10 cellular contexts compared by ENCODE assay signal in genomic region chr16:629289-630023, GRCh38. TPM values are rescaled to one million over a fixed set of nuclear protein-coding genes. Genes with fewer than 3 reads are reported as not detected.
A peak's percentile ranks its signal among the peaks of the same experiment; 100 is the strongest.
DNase-seq lines count a peak whose midpoint lies in the region; ATAC-seq, FAIRE-seq and TF ChIP-seq lines count a peak whose summit lies in the region.
"Had no signal": no experiment of that assay in that cellular context is flagged by ENCODE, and none has a peak within 500 bp of the region (broad histone marks: within the 10 kb centered on the region; RNA-seq: fewer than 3 reads in every experiment).

No MANE protein-coding gene starts in this region.

- CTCF ChIA-PET in Caco-2 (lab: Charles Lee) = interaction anchor here (0.6 kb wide), 1 partner anchor 91 kb away, joined by 3 read pairs; no protein-coding TSS in a partner anchor
- CTCF ChIA-PET in GM12878 (lab: Yijun Ruan, JAX) = no interaction called here

- no peak overlapping the region for H3K23ac ChIP-seq in mesendoderm (ENCODE audit: low read length)

- POLR2A ChIA-PET in Caco-2 (lab: Charles Lee) = no interaction called here
- POLR2A ChIA-PET in GM12878 (lab: Charles Lee) = no interaction called here

- no peak overlapping the region for H3K4ac ChIP-seq in mesendoderm (ENCODE audit: low read depth, low read length)

- H3K27ac Mint-ChIP-seq in Caco-2 (ENCODE audit: unreplicated experiment) = peak overlapping the region; percentile 50
- H3K27ac Mint-ChIP-seq: activated CD4-positive, alpha-beta memory T cell treated with anti-CD3 and anti-CD28 coated beads, Interleukin-2, amount 10 ng/mL, durations not matched to agents 7 days and 5 days had no signal

- no peak overlapping the region for H3K56ac ChIP-seq in mesendoderm (ENCODE audit: low read length)

- no peak for TF ChIP-seq EP300 in GM12878 (IDR thresholded peaks at IDR 0.05; ENCODE audit: borderline replicate concordance in 1 of 2, control insufficient read depth in 1 of 2, low read depth in 2 of 2, low read length in 2 of 2)

- intact Hi-C loops in Caco-2 (cut with micrococcal nuclease; ENCODE audit: unreplicated experiment) = no loop called here
- intact Hi-C loops in GM12878 (cut with micrococcal nuclease; ENCODE audit: unreplicated experiment) = no loop called here
- intact Hi-C loops in tibial artery (cut with DNase I; ENCODE audit: low total_unique reads) = loop anchor here (10.0 kb wide), 1 partner anchor 45 kb away; no protein-coding TSS in a partner anchor

- no TSS peak for BruUV-seq in Caco-2 (replicated peaks; lab: Mats Ljungman, UMichigan)
- BruUV-seq in GM12878 (replicated peaks; lab: Mats Ljungman, UMichigan) = no TSS peak

- in situ Hi-C loops in GM12878 (cut with MboI) = no loop called here

- H2BK5ac ChIP-seq in mesendoderm (ENCODE audit: low read length) = no peak overlapping the region

- RAD21 ChIA-PET in GM12878 (lab: Charles Lee; ENCODE audit: unreplicated experiment) = no interaction called here

- no peaks in the 10 kb centered on the region for H3K27me3 Mint-ChIP-seq in Caco-2 (ENCODE audit: insufficient read depth, unreplicated experiment)
- H3K27me3 Mint-ChIP-seq: activated CD4-positive, alpha-beta memory T cell treated with anti-CD3 and anti-CD28 coated beads, Interleukin-2, amount 10 ng/mL, durations not matched to agents 7 days and 5 days had no signal

- no peaks in the 10 kb centered on the region for H3K79me1 ChIP-seq in mesendoderm (ENCODE audit: low read length)

- H3K4me3 Mint-ChIP-seq in Caco-2 (ENCODE audit: unreplicated experiment) = no peak overlapping the region
- H3K4me3 Mint-ChIP-seq: activated CD4-positive, alpha-beta memory T cell treated with anti-CD3 and anti-CD28 coated beads, Interleukin-2, amount 10 ng/mL, durations not matched to agents 7 days and 5 days had no signal

- no peak overlapping the region for H4K8ac ChIP-seq in mesendoderm (ENCODE audit: low read depth, low read length)

- H3K18ac ChIP-seq in mesendoderm (ENCODE audit: low read length) = no peak overlapping the region

- no peak overlapping the region for H2BK15ac ChIP-seq in mesendoderm (replicated peaks; ENCODE audit: low read depth)

- H3K9ac ChIP-seq in GM12878 (ENCODE audit: control insufficient read depth, insufficient read depth, low read length) (no peak overlapping the region), mesendoderm (ENCODE audit: low read length) (peak overlapping the region; percentile 6)

- H3K36me3 ChIP-seq in Caco-2 (ENCODE audit: control insufficient read depth, insufficient read depth, low read length) = no peaks in the 10 kb centered on the region
- H3K36me3 ChIP-seq in GM12878 (ENCODE audit: control insufficient read depth in 2 of 2, insufficient read depth in 2 of 2, low read length in 1 of 2) = peaks cover 0 to 4% of the 10 kb centered on the region in 2 experiments; a peak in 3 of 4 replicates
- no peaks in the 10 kb centered on the region for H3K36me3 ChIP-seq in mesendoderm (ENCODE audit: control insufficient read depth, insufficient read depth, low read length)
- peaks cover 15 to 73% (median 52%) of the 10 kb centered on the region in 3 donors for H3K36me3 ChIP-seq in tibial artery

- SMC1A ChIA-PET in GM12878 (lab: Charles Lee; ENCODE audit: uncharacterized antibody, unreplicated experiment) = no interaction called here

- TF ChIP-seq CTCF in Caco-2 (IDR thresholded peaks at IDR 0.05; ENCODE audit: insufficient read depth in 1 of 2, low read depth in 1 of 2, low read length in 1 of 2, severe bottlenecking in 1 of 2, unreplicated experiment in 1 of 2) = no peak
- TF ChIP-seq CTCF in GM12878 (IDR thresholded peaks at IDR 0.05 in 2 of 3, conservative IDR thresholded peaks at IDR 0.05 in 1 of 3; ENCODE audit: control insufficient read depth in 2 of 3, extremely low read depth in 1 of 3, insufficient read depth in 1 of 3, low read depth in 3 of 3, low read length in 3 of 3) = no peak
- no peak for TF ChIP-seq CTCF in tibial artery (IDR thresholded peaks at IDR 0.05)

- no peak overlapping the region for H3K27ac ChIP-seq in GM12878 (ENCODE audit: control insufficient read depth, insufficient read depth)
- peak overlapping the region; percentile 41 for H3K27ac ChIP-seq in mesendoderm (ENCODE audit: low read depth, low read length)
- no peak overlapping the region for H3K27ac ChIP-seq in tibial artery
- H3K27ac ChIP-seq: SJSA1 had no signal

- H3K4me1 Mint-ChIP-seq in Caco-2 (ENCODE audit: low read depth, unreplicated experiment) = no peaks in the 10 kb centered on the region

- no peak for TF ChIP-seq RAD21 in GM12878 (IDR thresholded peaks at IDR 0.05; ENCODE audit: insufficient read depth, low read depth, low read length)

- no peak overlapping the region for H3K4me3 ChIP-seq in Caco-2 (ENCODE audit: low read depth, low read length)
- H3K4me3 ChIP-seq in GM12878 = no peak overlapping the region
- no peak overlapping the region for H3K4me3 ChIP-seq in mesendoderm (ENCODE audit: low read length)
- no peak overlapping the region for H3K4me3 ChIP-seq in tibial artery
- H3K4me3 ChIP-seq: SJSA1 had no signal

- H3K36me3 Mint-ChIP-seq in Caco-2 (ENCODE audit: insufficient read depth, unreplicated experiment) = peaks cover 23% of the 10 kb centered on the region

- no peaks in the 10 kb centered on the region for H3K9me3 Mint-ChIP-seq in Caco-2 (ENCODE audit: unreplicated experiment)
- H3K9me3 Mint-ChIP-seq: activated CD4-positive, alpha-beta memory T cell treated with anti-CD3 and anti-CD28 coated beads, Interleukin-2, amount 10 ng/mL, durations not matched to agents 7 days and 5 days had no signal

- H3K9me3 ChIP-seq in Caco-2 = no peaks in the 10 kb centered on the region
- no peaks in the 10 kb centered on the region for H3K9me3 ChIP-seq in GM12878 (replicated peaks; ENCODE audit: control insufficient read depth, insufficient read depth, low read length)
- no peaks in the 10 kb centered on the region for H3K9me3 ChIP-seq in tibial artery
- H3K9me3 ChIP-seq: SJSA1 had no signal

- no peaks in the 10 kb centered on the region for H3K79me2 ChIP-seq in GM12878 (ENCODE audit: control insufficient read depth, insufficient read depth, low read length)
- H3K79me2 ChIP-seq in mesendoderm (ENCODE audit: control insufficient read depth, insufficient read depth, low read length) = no peaks in the 10 kb centered on the region

- WGBS in GM12878 (ENCODE audit: insufficient coverage, insufficient replicate concordance, low lambda C conversion rate, missing lambda C conversion rate) = 87% methylated on average over 27 of the region's 29 CpGs
- WGBS in mesendoderm (ENCODE audit: extremely low coverage, insufficient coverage, low lambda C conversion rate) = no CpG with 5 or more reads among the region's 29 CpGs

- no peaks in the 10 kb centered on the region for H3K27me3 ChIP-seq in Caco-2 (replicated peaks; ENCODE audit: control insufficient read depth, insufficient read depth, low read length)
- H3K27me3 ChIP-seq in GM12878 (replicated peaks in 1 of 2; ENCODE audit: control insufficient read depth in 2 of 2, insufficient read depth in 2 of 2, low read length in 1 of 2) = no peaks in the 10 kb centered on the region
- H3K27me3 ChIP-seq in mesendoderm (ENCODE audit: insufficient read depth, low read length, poor library complexity) = no peaks in the 10 kb centered on the region
- peaks cover 0 to 7% of the 10 kb centered on the region in 2 donors for H3K27me3 ChIP-seq in tibial artery
- H3K27me3 ChIP-seq: SJSA1 had no signal

- H4K20me1 ChIP-seq in GM12878 (ENCODE audit: control insufficient read depth, insufficient read depth) = no peaks in the 10 kb centered on the region

- FAIRE-seq in GM12878 (lab: Jason Lieb, UNC) = no peak

- DNase-seq in Caco-2 = peak in 1 of 2 experiments; percentile 40
- DNase-seq in GM12878 (ENCODE audit: low read depth, low spot score) = no peak
- DNase-seq in mesendoderm = peak; percentile 51
- no peak for DNase-seq in tibial artery
- no peak for DNase-seq in activated CD4-positive, alpha-beta T cell treated with anti-CD3 and anti-CD28 coated beads for 1 hour
- DNase-seq in stimulated activated CD4-positive, alpha-beta T cell treated with anti-CD3 and anti-CD28 coated beads, Interleukin-2, amount 100 ng/mL, for 24 hours = no peak
- DNase-seq: activated CD4-positive, alpha-beta memory T cell treated with anti-CD3 and anti-CD28 coated beads, Interleukin-2, amount 10 ng/mL, durations not matched to agents 7 days and 5 days; NCI-H1930 had no signal

- ATAC-seq in GM12878 = no peak

- no peak overlapping the region for H2AFZ ChIP-seq in GM12878 (ENCODE audit: control insufficient read depth, low read depth, low read length)

- no peak overlapping the region for H3K4me2 ChIP-seq in GM12878 (ENCODE audit: control insufficient read depth, insufficient read depth)
- no peak overlapping the region for H3K4me2 ChIP-seq in mesendoderm (ENCODE audit: low read length)

- H3K4me1 ChIP-seq in Caco-2 (no peaks in the 10 kb centered on the region), GM12878 (ENCODE audit: control insufficient read depth, insufficient read depth, low read length) (no peaks in the 10 kb centered on the region; the same call in 1 of the 2 replicates), mesendoderm (ENCODE audit: control insufficient read depth, low read depth, low read length) (peaks cover 6% of the 10 kb centered on the region), tibial artery (peaks cover 0 to 21% (median 11%) of the 10 kb centered on the region in 4 donors)

- no peak overlapping the region for H2AK5ac ChIP-seq in mesendoderm (ENCODE audit: low read length)

- no peak overlapping the region for H4K5ac ChIP-seq in mesendoderm (ENCODE audit: low read length)

- no peak overlapping the region for H2BK120ac ChIP-seq in mesendoderm (ENCODE audit: low read depth, low read length)

- TF ChIP-seq POLR2A in GM12878 (IDR thresholded peaks at IDR 0.05; ENCODE audit: low read depth, low read length) = peak; percentile 41; the same call in 1 of the 2 replicates

RNA-seq across cellular contexts. Expression of gene WFIKKN1, which starts 1.3 kb away (rescaled TPM):
- total RNA-seq in Caco-2 (2022) (0.39 and 0.54 TPM in 2 replicates), GM12878 (2014; rRNA removed) (0.06 and 0.11 TPM in 2 replicates), GM12878 (2014; rRNA removed; fragmentation: Illumina TruSeq; extraction: Trizol) (0.04 TPM in 1 of 2 replicates, not detected in the other), GM12878 (2021) (0.27 and 0.41 TPM in 2 replicates)
- total RNA-seq in GM12878 (2013; cell fraction: nucleolus; rRNA removed) = 0.71 and 1.3 TPM in 2 replicates
- polyA plus RNA-seq in GM12878 (2011; ENCODE audit: low read depth) = not detected
- polyA plus RNA-seq in GM12878 (2011; rRNA removed) (0.01 and 0.03 TPM in 2 replicates), GM12878 (2014; fragmentation: Illumina TruSeq; extraction: Trizol) (0.01 TPM in 1 of 2 replicates, not detected in the other), GM12878 (2014; fragmentation: Nextera tagmentation; extraction: Ambion mirVana) (not detected), GM12878 (2014; rRNA removed) (0.15 and 0.62 TPM in 2 replicates), GM12878 (2016; fragmentation: Nextera tagmentation; extraction: Ambion mirVana) (under 1 TPM; 0.05 to 0.19 TPM)
- polyA plus RNA-seq in GM12878 (2011; cell fraction: cytosol; rRNA removed) = 0.04 and 0.08 TPM in 2 replicates
- 0.81 and 1.0 TPM in 2 replicates for polyA plus RNA-seq in GM12878 (2011; cell fraction: nucleus; rRNA removed)
- polyA plus RNA-seq in GM12878 (2012) = 0.12 and 0.18 TPM in 2 replicates
- polyA minus RNA-seq in GM12878 (2011; rRNA and poly(A)+ RNA removed) = 0.05 and 0.07 TPM in 2 replicates
- polyA minus RNA-seq in GM12878 (2011; cell fraction: cytosol; rRNA and poly(A)+ RNA removed) = not detected in 2 replicates
- polyA minus RNA-seq in GM12878 (2011; cell fraction: nucleus; rRNA and poly(A)+ RNA removed) = 0.36 and 0.86 TPM in 2 replicates
- 1.7 TPM for polyA plus RNA-seq in mesendoderm (2013, experiment 1 of 2)
- polyA plus RNA-seq in mesendoderm (2013, experiment 2 of 2) = 1.7 TPM
- total RNA-seq: epithelial cell of proximal tubule had no signal

RNA-seq across cellular contexts. Expression of gene METTL26, which starts 6.6 kb away (rescaled TPM):
- 67.1 and 67.4 TPM in 2 replicates for total RNA-seq in Caco-2 (2022)
- total RNA-seq in GM12878 (2013; cell fraction: nucleolus; rRNA removed) = 36.1 and 45.7 TPM in 2 replicates
- total RNA-seq in GM12878 (2014; rRNA removed) = 107 and 116 TPM in 2 replicates
- total RNA-seq in GM12878 (2014; rRNA removed; fragmentation: Illumina TruSeq; extraction: Trizol) = 31.9 and 36.2 TPM in 2 replicates
- total RNA-seq in GM12878 (2021) = 94.0 and 97.0 TPM in 2 replicates
- polyA plus RNA-seq in GM12878 (2011; ENCODE audit: low read depth) = 18.2 TPM
- 33.7 and 61.6 TPM in 2 replicates for polyA plus RNA-seq in GM12878 (2011; rRNA removed)
- polyA plus RNA-seq in GM12878 (2011; cell fraction: cytosol; rRNA removed) = 85.5 and 144 TPM in 2 replicates
- 134 and 142 TPM in 2 replicates for polyA plus RNA-seq in GM12878 (2011; cell fraction: nucleus; rRNA removed)
- 70.4 and 79.4 TPM in 2 replicates for polyA plus RNA-seq in GM12878 (2012)
- polyA plus RNA-seq in GM12878 (2014; fragmentation: Illumina TruSeq; extraction: Trizol) = 14.0 and 25.0 TPM in 2 replicates
- 10 to 100 TPM in 1 of 2 experiments, 1 to 10 TPM in 1; 5.4 to 12.0 TPM for polyA plus RNA-seq in GM12878 (2014; fragmentation: Nextera tagmentation; extraction: Ambion mirVana)
- polyA plus RNA-seq in GM12878 (2014; rRNA removed) = 163 and 172 TPM in 2 replicates
- 100 to 1,000 TPM; 140 to 155 TPM for polyA plus RNA-seq in GM12878 (2016; fragmentation: Nextera tagmentation; extraction: Ambion mirVana)
- 9.9 and 31.1 TPM in 2 replicates for polyA minus RNA-seq in GM12878 (2011; rRNA and poly(A)+ RNA removed)
- polyA minus RNA-seq in GM12878 (2011; cell fraction: cytosol; rRNA and poly(A)+ RNA removed) = 32.5 and 41.2 TPM in 2 replicates
- polyA minus RNA-seq in GM12878 (2011; cell fraction: nucleus; rRNA and poly(A)+ RNA removed) = 34.7 and 43.1 TPM in 2 replicates
- 75.3 TPM for polyA plus RNA-seq in mesendoderm (2013, experiment 1 of 2)
- 76.8 TPM for polyA plus RNA-seq in mesendoderm (2013, experiment 2 of 2)

RNA-seq across cellular contexts. Expression of gene MCRIP2, which starts 12.2 kb away (rescaled TPM):
- total RNA-seq in Caco-2 (2022) (33.0 and 40.7 TPM in 2 replicates), GM12878 (2014; rRNA removed) (77.5 and 93.1 TPM in 2 replicates), GM12878 (2014; rRNA removed; fragmentation: Illumina TruSeq; extraction: Trizol) (16.9 and 21.3 TPM in 2 replicates), GM12878 (2021) (83.0 and 92.2 TPM in 2 replicates)
- total RNA-seq in GM12878 (2013; cell fraction: nucleolus; rRNA removed) = 42.8 and 49.5 TPM in 2 replicates
- polyA plus RNA-seq in GM12878 (2011; ENCODE audit: low read depth) = 12.3 TPM
- polyA plus RNA-seq in GM12878 (2011; rRNA removed) (15.2 and 37.4 TPM in 2 replicates), GM12878 (2014; fragmentation: Illumina TruSeq; extraction: Trizol) (1.6 and 6.1 TPM in 2 replicates), GM12878 (2014; fragmentation: Nextera tagmentation; extraction: Ambion mirVana) (1 to 10 TPM in 1 of 2 experiments, under 1 TPM in 1; 0.19 to 4.3 TPM), GM12878 (2014; rRNA removed) (83.0 and 105 TPM in 2 replicates), GM12878 (2016; fragmentation: Nextera tagmentation; extraction: Ambion mirVana) (10 to 100 TPM; 78.3 to 84.5 TPM)
- 76.4 and 115 TPM in 2 replicates for polyA plus RNA-seq in GM12878 (2011; cell fraction: cytosol; rRNA removed)
- polyA plus RNA-seq in GM12878 (2011; cell fraction: nucleus; rRNA removed) = 85.8 and 105 TPM in 2 replicates
- 44.3 and 57.9 TPM in 2 replicates for polyA plus RNA-seq in GM12878 (2012)
- 8.6 and 27.5 TPM in 2 replicates for polyA minus RNA-seq in GM12878 (2011; rRNA and poly(A)+ RNA removed)
- polyA minus RNA-seq in GM12878 (2011; cell fraction: cytosol; rRNA and poly(A)+ RNA removed) = 18.1 and 21.1 TPM in 2 replicates
- polyA minus RNA-seq in GM12878 (2011; cell fraction: nucleus; rRNA and poly(A)+ RNA removed) = 16.1 and 27.6 TPM in 2 replicates
- polyA plus RNA-seq in mesendoderm (2013, experiment 1 of 2) = 18.4 TPM
- polyA plus RNA-seq in mesendoderm (2013, experiment 2 of 2) = 18.9 TPM

RNA-seq across cellular contexts. Expression of gene WDR90, which starts 19.7 kb away (rescaled TPM):
- total RNA-seq in Caco-2 (2022) = 57.8 and 60.9 TPM in 2 replicates
- total RNA-seq in GM12878 (2013; cell fraction: nucleolus; rRNA removed) = 113 and 123 TPM in 2 replicates
- 20.2 and 25.2 TPM in 2 replicates for total RNA-seq in GM12878 (2014; rRNA removed)
- total RNA-seq in GM12878 (2014; rRNA removed; fragmentation: Illumina TruSeq; extraction: Trizol) = 6.9 and 7.4 TPM in 2 replicates
- 55.5 and 65.0 TPM in 2 replicates for total RNA-seq in GM12878 (2021)
- 6.7 TPM for polyA plus RNA-seq in GM12878 (2011; ENCODE audit: low read depth)
- polyA plus RNA-seq in GM12878 (2011; rRNA removed) = 8.4 and 13.0 TPM in 2 replicates
- polyA plus RNA-seq in GM12878 (2011; cell fraction: cytosol; rRNA removed) = 13.5 and 23.7 TPM in 2 replicates
- polyA plus RNA-seq in GM12878 (2011; cell fraction: nucleus; rRNA removed) = 303 and 408 TPM in 2 replicates
- 25.9 and 32.2 TPM in 2 replicates for polyA plus RNA-seq in GM12878 (2012)
- polyA plus RNA-seq in GM12878 (2014; fragmentation: Illumina TruSeq; extraction: Trizol) = 0.79 and 5.9 TPM in 2 replicates
- polyA plus RNA-seq in GM12878 (2014; fragmentation: Nextera tagmentation; extraction: Ambion mirVana) = 1 to 10 TPM; 2.0 to 5.9 TPM
- polyA plus RNA-seq in GM12878 (2014; rRNA removed) = 56.5 and 67.0 TPM in 2 replicates
- 10 to 100 TPM; 20.4 to 24.8 TPM for polyA plus RNA-seq in GM12878 (2016; fragmentation: Nextera tagmentation; extraction: Ambion mirVana)
- polyA minus RNA-seq in GM12878 (2011; rRNA and poly(A)+ RNA removed) = 8.3 and 17.8 TPM in 2 replicates
- 8.8 and 10.2 TPM in 2 replicates for polyA minus RNA-seq in GM12878 (2011; cell fraction: cytosol; rRNA and poly(A)+ RNA removed)
- polyA minus RNA-seq in GM12878 (2011; cell fraction: nucleus; rRNA and poly(A)+ RNA removed) = 45.9 and 75.3 TPM in 2 replicates
- 17.0 TPM for polyA plus RNA-seq in mesendoderm (2013, experiment 1 of 2)
- 19.7 TPM for polyA plus RNA-seq in mesendoderm (2013, experiment 2 of 2)

RNA-seq across cellular contexts. Expression of gene RHOT2, which starts 38.5 kb away (rescaled TPM):
- total RNA-seq in Caco-2 (2022) (96.7 and 106 TPM in 2 replicates), GM12878 (2014; rRNA removed) (57.3 and 77.8 TPM in 2 replicates), GM12878 (2014; rRNA removed; fragmentation: Illumina TruSeq; extraction: Trizol) (20.6 and 23.5 TPM in 2 replicates), GM12878 (2021) (149 and 167 TPM in 2 replicates)
- 119 and 139 TPM in 2 replicates for total RNA-seq in GM12878 (2013; cell fraction: nucleolus; rRNA removed)
- 39.2 TPM for polyA plus RNA-seq in GM12878 (2011; ENCODE audit: low read depth)
- polyA plus RNA-seq in GM12878 (2011; rRNA removed) (31.1 and 61.9 TPM in 2 replicates), GM12878 (2014; fragmentation: Illumina TruSeq; extraction: Trizol) (9.4 and 44.3 TPM in 2 replicates), GM12878 (2014; fragmentation: Nextera tagmentation; extraction: Ambion mirVana) (1 to 10 TPM; 3.7 to 5.6 TPM), GM12878 (2014; rRNA removed) (174 and 190 TPM in 2 replicates), GM12878 (2016; fragmentation: Nextera tagmentation; extraction: Ambion mirVana) (100 to 1,000 TPM; 124 to 141 TPM)
- 64.6 and 110 TPM in 2 replicates for polyA plus RNA-seq in GM12878 (2011; cell fraction: cytosol; rRNA removed)
- polyA plus RNA-seq in GM12878 (2011; cell fraction: nucleus; rRNA removed) = 755 and 892 TPM in 2 replicates
- polyA plus RNA-seq in GM12878 (2012) = 84.4 and 122 TPM in 2 replicates
- 17.0 and 34.0 TPM in 2 replicates for polyA minus RNA-seq in GM12878 (2011; rRNA and poly(A)+ RNA removed)
- 28.9 and 35.5 TPM in 2 replicates for polyA minus RNA-seq in GM12878 (2011; cell fraction: cytosol; rRNA and poly(A)+ RNA removed)
- polyA minus RNA-seq in GM12878 (2011; cell fraction: nucleus; rRNA and poly(A)+ RNA removed) = 107 and 163 TPM in 2 replicates
- 74.0 TPM for polyA plus RNA-seq in mesendoderm (2013, experiment 1 of 2)
- 70.5 TPM for polyA plus RNA-seq in mesendoderm (2013, experiment 2 of 2)
